In genomic region chr14:95695913-95696312, GRCh38 we compare ENCODE assay signal across 16 cellular contexts. TPM values are rescaled to one million over a fixed set of nuclear protein-coding genes. Genes with fewer than 3 reads are reported as not detected.
"Had no signal": no experiment of that assay in that cellular context is flagged by ENCODE, and none has a peak within 500 bp of the region (broad histone marks: within the 10 kb centered on the region; RNA-seq: fewer than 3 reads in every experiment).

No MANE protein-coding gene starts in this region.

- H3K27ac Mint-ChIP-seq: activated CD4-positive, alpha-beta T cell treated with anti-CD3 and anti-CD28 coated beads, Interleukin-2, amount 10 ng/mL, durations not matched to agents 24 days and 14 days; activated naive CD4-positive, alpha-beta T cell treated with anti-CD3 and anti-CD28 coated beads for 36 hours; brain; neural progenitor cell had no signal

- DNase-seq: activated CD4-positive, alpha-beta T cell treated with anti-CD3 and anti-CD28 coated beads, Interleukin-2, amount 10 ng/mL, durations not matched to agents 24 days and 14 days; activated naive CD4-positive, alpha-beta T cell treated with anti-CD3 and anti-CD28 coated beads for 36 hours; amniotic stem cell; cortex of kidney; effector CD8-positive, alpha-beta T cell; gastrocnemius medialis; stimulated activated CD4-positive, alpha-beta T cell treated with anti-CD3 and anti-CD28 coated beads, Interleukin-4, amount 100 ng/mL, for 4 hours; trophoblast cell; WERI-Rb-1 had no signal

- H3K9me3 ChIP-seq: gastrocnemius medialis had no signal

- H3K27ac ChIP-seq: gastrocnemius medialis, neural progenitor cell, parathyroid adenoma, WERI-Rb-1 had no signal

- H3K4me3 ChIP-seq: gastrocnemius medialis, neural progenitor cell had no signal

- H3K9ac ChIP-seq: neural progenitor cell, parathyroid adenoma had no signal

- H3K4me1 Mint-ChIP-seq: central memory CD8-positive, alpha-beta T cell had no signal

- ATAC-seq: gastrocnemius medialis had no signal

- H3K79me2 ChIP-seq: parathyroid adenoma had no signal

- H3K36me3 Mint-ChIP-seq: brain, neural progenitor cell had no signal

- H3K27me3 ChIP-seq: neural progenitor cell had no signal

- H3K4me3 Mint-ChIP-seq: activated CD4-positive, alpha-beta T cell treated with anti-CD3 and anti-CD28 coated beads, Interleukin-2, amount 10 ng/mL, durations not matched to agents 24 days and 14 days; activated naive CD4-positive, alpha-beta T cell treated with anti-CD3 and anti-CD28 coated beads for 36 hours; brain; central memory CD8-positive, alpha-beta T cell; neural progenitor cell had no signal

- H3K36me3 ChIP-seq: gastrocnemius medialis, neural progenitor cell, WERI-Rb-1 had no signal

- H3K4me1 ChIP-seq: gastrocnemius medialis had no signal

- H3K9me3 Mint-ChIP-seq: activated CD4-positive, alpha-beta T cell treated with anti-CD3 and anti-CD28 coated beads, Interleukin-2, amount 10 ng/mL, durations not matched to agents 24 days and 14 days; activated naive CD4-positive, alpha-beta T cell treated with anti-CD3 and anti-CD28 coated beads for 36 hours; central memory CD8-positive, alpha-beta T cell; neural progenitor cell had no signal

- H3K4me2 ChIP-seq: neural progenitor cell had no signal

- H2AFZ ChIP-seq: neural progenitor cell, parathyroid adenoma had no signal

RNA-seq across cellular contexts. Expression of gene TCL1B, which starts 9.7 kb away (rescaled TPM):
- total RNA-seq: activated CD4-positive, alpha-beta T cell treated with anti-CD3 and anti-CD28 coated beads, Interleukin-2, amount 10 ng/mL, durations not matched to agents 24 days and 14 days; activated naive CD4-positive, alpha-beta T cell treated with anti-CD3 and anti-CD28 coated beads for 36 hours; gastrocnemius medialis; kidney epithelial cell; mesenteric fat pad had no signal
- polyA plus RNA-seq: liver had no signal

RNA-seq across cellular contexts. Expression of gene TCL1A, which starts 18.0 kb away (rescaled TPM):
- total RNA-seq: activated CD4-positive, alpha-beta T cell treated with anti-CD3 and anti-CD28 coated beads, Interleukin-2, amount 10 ng/mL, durations not matched to agents 24 days and 14 days; activated naive CD4-positive, alpha-beta T cell treated with anti-CD3 and anti-CD28 coated beads for 36 hours; gastrocnemius medialis; kidney epithelial cell; mesenteric fat pad had no signal
